Comparison of ENCODE assay signal across 36 cellular contexts in the genomic region with DNA sequence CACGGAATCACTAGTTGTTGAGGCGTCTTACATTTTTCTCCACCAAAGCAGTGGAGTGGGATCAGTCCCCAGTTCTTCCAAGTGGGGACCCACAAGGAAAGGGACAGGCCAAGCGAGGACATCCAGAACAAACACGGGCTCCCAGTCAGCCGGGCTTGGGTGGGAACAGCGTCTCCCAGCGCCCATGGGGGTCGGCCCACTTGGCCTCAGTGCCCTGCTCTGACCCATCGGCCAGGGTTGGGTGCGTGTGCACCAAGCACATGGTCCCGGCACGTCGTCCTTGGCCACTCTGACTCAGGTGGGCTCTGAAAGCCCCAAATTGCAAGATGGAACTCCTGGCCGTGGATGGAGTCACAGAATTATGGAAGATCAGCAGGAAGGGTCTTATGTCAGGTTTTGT. TPM values are rescaled to one million over a fixed set of nuclear protein-coding genes. Genes with fewer than 3 reads are reported as not detected.
"Had no signal": no experiment of that assay in that cellular context is flagged by ENCODE, and none has a peak within 500 bp of the region (broad histone marks: within the 10 kb centered on the region; RNA-seq: fewer than 3 reads in every experiment).

No MANE protein-coding gene starts in this region.

- H3K36me3 Mint-ChIP-seq: activated naive CD8-positive, alpha-beta T cell treated with anti-CD3 and anti-CD28 coated beads for 36 hours; natural killer cell treated with Interleukin-12 subunit alpha and Interleukin-12 subunit beta and Interleukin-15 and Interleukin-18, amount 100 ng/mL, for 72 hours; stimulated activated memory B cell treated with anti-CD40 and anti-IgM and Interleukin-4, amounts not matched to agents 10 μg/mL and 1 μg/mL and 100 μg/mL, for 72 hours had no signal

- H3K27ac Mint-ChIP-seq: activated naive CD4-positive, alpha-beta T cell treated with anti-CD3 and anti-CD28 coated beads for 36 hours; activated naive CD8-positive, alpha-beta T cell treated with anti-CD3 and anti-CD28 coated beads for 36 hours; activated T-helper 1 cell treated with anti-CD3 and anti-CD28 coated beads, Interleukin-12 subunit alpha, Interleukin-12 subunit beta, Interleukin-2, Interleukin-4 antibody, amounts not matched to agents 30 ng/mL and 10 ng/mL and 1 ng/mL, durations not matched to agents 14 hours and 24 hours and 36 hours; effector memory CD8-positive, alpha-beta T cell; natural killer cell treated with Interleukin-12 subunit alpha and Interleukin-12 subunit beta and Interleukin-15 and Interleukin-18, amount 100 ng/mL, for 72 hours; progenitor cell of endocrine pancreas; stimulated activated memory B cell treated with anti-CD40 and anti-IgM and Interleukin-4, amounts not matched to agents 10 μg/mL and 1 μg/mL and 100 μg/mL, for 72 hours had no signal

- ATAC-seq: effector memory CD8-positive, alpha-beta T cell; gastrocnemius medialis; lower lobe of right lung; natural killer cell treated with Interleukin-12 subunit alpha and Interleukin-12 subunit beta and Interleukin-15 and Interleukin-18, amount 100 ng/mL, for 72 hours; stimulated activated memory B cell treated with anti-CD40 and anti-IgM and Interleukin-4, amounts not matched to agents 10 μg/mL and 1 μg/mL and 100 μg/mL, for 72 hours; stimulated activated naive CD8-positive, alpha-beta T cell treated with anti-CD3 and anti-CD28 coated beads, Interleukin-15, amount 100 ng/mL, for 72 hours had no signal

- H3K4me3 Mint-ChIP-seq: activated naive CD4-positive, alpha-beta T cell treated with anti-CD3 and anti-CD28 coated beads for 36 hours; activated naive CD8-positive, alpha-beta T cell treated with anti-CD3 and anti-CD28 coated beads for 36 hours; activated T-helper 1 cell treated with anti-CD3 and anti-CD28 coated beads, Interleukin-12 subunit alpha, Interleukin-12 subunit beta, Interleukin-2, Interleukin-4 antibody, amounts not matched to agents 30 ng/mL and 10 ng/mL and 1 ng/mL, durations not matched to agents 14 hours and 24 hours and 36 hours; brain; effector memory CD8-positive, alpha-beta T cell; natural killer cell treated with Interleukin-12 subunit alpha and Interleukin-12 subunit beta and Interleukin-15 and Interleukin-18, amount 100 ng/mL, for 72 hours; stimulated activated memory B cell treated with anti-CD40 and anti-IgM and Interleukin-4, amounts not matched to agents 10 μg/mL and 1 μg/mL and 100 μg/mL, for 72 hours; stimulated activated naive CD8-positive, alpha-beta T cell treated with anti-CD3 and anti-CD28 coated beads, Interleukin-15, amount 100 ng/mL, for 72 hours had no signal

- H3K4me1 ChIP-seq: vagina had no signal

- H3K27me3 Mint-ChIP-seq: activated naive CD8-positive, alpha-beta T cell treated with anti-CD3 and anti-CD28 coated beads for 36 hours; effector memory CD8-positive, alpha-beta T cell; stimulated activated naive CD8-positive, alpha-beta T cell treated with anti-CD3 and anti-CD28 coated beads, Interleukin-15, amount 100 ng/mL, for 72 hours had no signal

- DNase-seq: activated CD4-positive, alpha-beta T cell treated with anti-CD3 and anti-CD28 coated beads for 4 hours; activated CD4-positive, alpha-beta T cell treated with anti-CD3 and anti-CD28 coated beads, Interleukin-2, amount 50 U/mL, for 48 hours; activated CD8-positive, alpha-beta memory T cell treated with anti-CD3 and anti-CD28 coated beads for 24 hours; activated effector memory CD4-positive, alpha-beta T cell treated with anti-CD3 and anti-CD28 coated beads, Interleukin-2, amount 50 U/mL, for 16 hours; activated naive CD4-positive, alpha-beta T cell treated with anti-CD3 and anti-CD28 coated beads for 36 hours; activated naive CD8-positive, alpha-beta T cell treated with anti-CD3 and anti-CD28 coated beads for 36 hours; adrenal gland; aorta; caudate nucleus; cortex of kidney; effector memory CD8-positive, alpha-beta T cell; erythroblast; gastrocnemius medialis; glutamatergic neuron; mesendoderm; ovary; retina; stimulated activated CD4-positive, alpha-beta T cell treated with anti-CD3 and anti-CD28 coated beads, Interleukin-1b, Interleukin-23, amount 100 ng/mL, for 48 hours; stimulated activated CD4-positive, alpha-beta T cell treated with anti-CD3 and anti-CD28 coated beads, Interleukin-4, amount 100 ng/mL, for 4 hours; stimulated activated CD8-positive, alpha-beta memory T cell treated with anti-CD3 and anti-CD28 coated beads, Interleukin-4, amount 100 ng/mL, for 48 hours; stimulated activated naive CD8-positive, alpha-beta T cell treated with anti-CD3 and anti-CD28 coated beads, Interleukin-15, amount 100 ng/mL, for 72 hours; substantia nigra; T-helper 2 cell had no signal

- H3K4me1 Mint-ChIP-seq: stimulated activated memory B cell treated with anti-CD40 and anti-IgM and Interleukin-4, amounts not matched to agents 10 μg/mL and 1 μg/mL and 100 μg/mL, for 72 hours had no signal

- H3K27me3 ChIP-seq: adrenal gland, hepatocyte, neutrophil, ovary, upper lobe of left lung, vagina had no signal

- H3K9me3 Mint-ChIP-seq: activated naive CD4-positive, alpha-beta T cell treated with anti-CD3 and anti-CD28 coated beads for 36 hours; activated naive CD8-positive, alpha-beta T cell treated with anti-CD3 and anti-CD28 coated beads for 36 hours; activated T-helper 1 cell treated with anti-CD3 and anti-CD28 coated beads, Interleukin-12 subunit alpha, Interleukin-12 subunit beta, Interleukin-2, Interleukin-4 antibody, amounts not matched to agents 30 ng/mL and 10 ng/mL and 1 ng/mL, durations not matched to agents 14 hours and 24 hours and 36 hours; effector memory CD8-positive, alpha-beta T cell; natural killer cell treated with Interleukin-12 subunit alpha and Interleukin-12 subunit beta and Interleukin-15 and Interleukin-18, amount 100 ng/mL, for 72 hours; stimulated activated memory B cell treated with anti-CD40 and anti-IgM and Interleukin-4, amounts not matched to agents 10 μg/mL and 1 μg/mL and 100 μg/mL, for 72 hours; stimulated activated naive CD8-positive, alpha-beta T cell treated with anti-CD3 and anti-CD28 coated beads, Interleukin-15, amount 100 ng/mL, for 72 hours had no signal

- H3K9me3 ChIP-seq: adrenal gland, gastrocnemius medialis, lower lobe of right lung, neutrophil, ovary, upper lobe of left lung, vagina had no signal

- FAIRE-seq: keratinocyte had no signal

- H3K27ac ChIP-seq: gastrocnemius medialis, hepatocyte, lower lobe of right lung, neutrophil, ovary, upper lobe of left lung, vagina had no signal

- H3K4me3 ChIP-seq: adrenal gland, gastrocnemius medialis, hepatocyte, lower lobe of right lung, ovary, smooth muscle cell, upper lobe of left lung, vagina had no signal

RNA-seq across cellular contexts. Expression of a gene that starts 37.9 kb away (rescaled TPM):
- total RNA-seq: activated naive CD4-positive, alpha-beta T cell treated with anti-CD3 and anti-CD28 coated beads for 36 hours; activated naive CD8-positive, alpha-beta T cell treated with anti-CD3 and anti-CD28 coated beads for 36 hours; activated T-helper 1 cell treated with anti-CD3 and anti-CD28 coated beads, Interleukin-12 subunit alpha, Interleukin-12 subunit beta, Interleukin-2, Interleukin-4 antibody, amounts not matched to agents 30 ng/mL and 10 ng/mL and 1 ng/mL, durations not matched to agents 14 hours and 24 hours and 36 hours; aorta; chondrocyte; gastrocnemius medialis; hepatocyte; lower lobe of right lung; natural killer cell treated with Interleukin-12 subunit alpha and Interleukin-12 subunit beta and Interleukin-15 and Interleukin-18, amount 100 ng/mL, for 72 hours; ovary; progenitor cell of endocrine pancreas; smooth muscle cell had no signal
- polyA plus RNA-seq: aorta, keratinocyte had no signal
